ENCODE assay signal across 8 cellular contexts in genomic region chr1:43946244-43947060, GRCh38. TPM values are rescaled to one million over a fixed set of nuclear protein-coding genes. Genes with fewer than 3 reads are reported as not detected.
A peak's percentile ranks its signal among the peaks of the same experiment; 100 is the strongest.
DNase-seq lines count a peak whose midpoint lies in the region; ATAC-seq and TF ChIP-seq lines count a peak whose summit lies in the region.

TSS of gene IPO13 (plus strand) at chr1:43946950. CDS start at chr1:43947601, 651 bp downstream.

- intact Hi-C loops in cardiac septum (cut with DNase I), result loop anchor here (1.0 to 5.0 kb wide), 3 partner anchors 28 to 239 kb away; partner anchors contain the start of genes ATP6V0B, SLC6A9 and ST3GAL3
- intact Hi-C loops in posterior cingulate gyrus (cut with DNase I), result loop anchor here (2.0 to 10.0 kb wide), 2 partner anchors 28 to 88 kb away; partner anchors contain the start of genes ATP6V0B and SLC6A9

- H3K4me3 ChIP-seq in adipocyte (ENCODE audit: low read length) (peak within 1 kb of the TSS; percentile 98), upper lobe of left lung (peak within 1 kb of the TSS; percentile 61 to 77 (median 69))

- TF ChIP-seq POLR2A in upper lobe of left lung (IDR thresholded peaks at IDR 0.05), result peak in 3 of 4 donors; percentile 39 to 87 (median 52)

- DNase-seq in NCI-H128 (lab: John Stamatoyannopoulos, UW; ENCODE audit: unreplicated experiment) (peak; percentile 96), SW480 (ENCODE audit: low spot score) (peak; percentile 92), adipocyte (ENCODE audit: low read depth) (peak; percentile 98), cardiac septum (ENCODE audit: low spot score) (peak; percentile 98), posterior cingulate gyrus (peak; percentile 95 to 100 (median 97)), upper lobe of left lung (peak; percentile 98 to 99)

- no peaks in the 10 kb centered on the region for H3K9me3 ChIP-seq in adipocyte (ENCODE audit: control insufficient read depth, low read length)
- no peaks in the 10 kb centered on the region for H3K9me3 ChIP-seq in upper lobe of left lung

- H3K27ac ChIP-seq in upper lobe of left lung, result peak within 1 kb of the TSS; percentile 96 to 99 (median 99)

- ATAC-seq in HG02759 (IDR thresholded peaks at IDR 0.05; ENCODE audit: unreplicated experiment) (peak; percentile 91), upper lobe of left lung (ENCODE audit: low FRiP score in 2 of 2) (peak; percentile 98 to 99)

- TF ChIP-seq CTCF in GM12874 (IDR thresholded peaks at IDR 0.05; ENCODE audit: insufficient read depth, low read depth, low read length) (peak; percentile 90), upper lobe of left lung (IDR thresholded peaks at IDR 0.05) (peak; percentile 70 to 97 (median 94))

- TF ChIP-seq EP300 in upper lobe of left lung (IDR thresholded peaks at IDR 0.05), result no peak

- H3K4me1 ChIP-seq in adipocyte (ENCODE audit: control insufficient read depth, insufficient read depth, low read length) (peaks cover 24% of the 10 kb centered on the region), upper lobe of left lung (peaks cover 24 to 50% (median 26%) of the 10 kb centered on the region in 4 donors)

- H3K27me3 ChIP-seq in adipocyte (replicated peaks; ENCODE audit: control insufficient read depth, insufficient read depth, low read length) (no peaks in the 10 kb centered on the region), upper lobe of left lung (no peaks in the 10 kb centered on the region)

- peaks cover 14% of the 10 kb centered on the region for H3K36me3 ChIP-seq in adipocyte (ENCODE audit: control insufficient read depth, insufficient read depth, low read length, severe bottlenecking)
- H3K36me3 ChIP-seq in upper lobe of left lung, result peaks cover 0 to 11% (median 3%) of the 10 kb centered on the region in 4 donors

- peak within 1 kb of the TSS; percentile 100 for H3K9ac ChIP-seq in adipocyte (ENCODE audit: low read length)

- WGBS in upper lobe of left lung, 2 donors, result 1 to 3% methylated on average over 5 to 65 of the region's 73 CpGs

RNA-seq across cellular contexts. Expression of gene IPO13, which starts in this region (rescaled TPM):
- total RNA-seq in cardiac septum (60.6 TPM), upper lobe of left lung (10 to 100 TPM; 16.9 to 46.1 (median 24.1) TPM)

Comparison
In these comparisons a context has a peak if more than half of its experiments do, and no peak if none do; other contexts are left out.
1. Peak in every context shown above with its lines: DNase-seq, ATAC-seq, H3K4me3 ChIP-seq and H3K27ac ChIP-seq.